In the genomic region with DNA sequence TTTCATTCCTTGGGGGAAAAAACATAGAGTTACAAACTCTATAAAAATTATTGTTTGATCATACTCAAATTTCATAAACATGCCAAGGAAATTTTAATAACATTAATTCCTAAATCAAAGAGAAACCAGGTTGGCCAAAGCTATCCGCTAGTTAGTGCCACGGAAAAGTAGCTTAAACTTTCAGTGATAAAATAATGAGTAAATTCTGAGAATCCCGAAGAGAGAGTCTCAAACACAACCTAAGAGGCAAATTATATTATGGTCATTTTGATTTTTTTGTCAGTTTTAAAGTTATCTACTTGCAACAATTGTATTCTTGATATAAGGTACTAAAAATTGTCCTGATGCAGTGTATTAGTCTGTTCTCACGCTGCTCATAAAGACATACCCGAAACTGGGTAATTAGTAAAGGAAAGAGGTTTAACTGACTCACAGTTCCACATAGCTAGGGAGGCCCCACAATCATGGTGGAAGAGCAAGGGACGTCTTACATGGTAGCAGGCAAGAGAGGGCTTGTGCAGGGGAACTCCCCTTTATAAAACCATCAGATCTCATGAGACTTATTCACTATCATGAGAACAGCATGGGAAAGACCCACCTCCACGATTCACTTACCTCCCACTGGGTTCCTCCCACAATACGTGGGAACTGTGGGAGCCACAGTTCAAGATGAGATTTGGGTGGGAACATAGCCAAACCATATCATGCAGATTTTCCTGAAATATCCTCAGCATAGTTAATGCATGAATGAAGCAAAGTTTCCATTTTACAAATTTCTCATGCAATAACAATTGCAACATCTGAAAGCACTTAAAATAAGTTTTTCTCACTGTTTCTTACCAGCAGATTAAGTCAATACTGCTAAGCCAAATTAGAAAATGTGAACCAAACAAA, we compare ENCODE assay signal across 13 cellular contexts.
DNase-seq lines count a peak whose midpoint lies in the region; ATAC-seq and TF ChIP-seq lines count a peak whose summit lies in the region.
"Had no signal": no experiment of that assay in that cellular context is flagged by ENCODE, and none has a peak within 500 bp of the region (broad histone marks: within the 10 kb centered on the region; RNA-seq: fewer than 3 reads in every experiment).

No MANE protein-coding gene starts in this region.

- no peak overlapping the region for H3K4me3 ChIP-seq in AG10803 (ENCODE audit: low read length)
- no peak overlapping the region for H3K4me3 ChIP-seq in choroid plexus epithelial cell (ENCODE audit: low read depth, low read length)

- DNase-seq in AG10803 (ENCODE audit: low read depth) (peak; percentile 75), choroid plexus epithelial cell (ENCODE audit: low read depth) (peak; percentile 65), NCI-H82 treated with DMSO at 0.1 percent for 48 hours (lab: John Stamatoyannopoulos, UW; ENCODE audit: unreplicated experiment) (no peak), SKM-1 treated with dmso at 0.1 percent for 144 hours (lab: John Stamatoyannopoulos, UW; ENCODE audit: unreplicated experiment) (no peak), SIG-M5 (lab: John Stamatoyannopoulos, UW) (no peak)
- DNase-seq: CD4-positive, alpha-beta memory T cell; midbrain; NCI-H187 had no signal

- ATAC-seq in GM19023 (IDR thresholded peaks at IDR 0.05; ENCODE audit: unreplicated experiment) (peak; percentile 68), HG03103 (IDR thresholded peaks at IDR 0.05; ENCODE audit: low read depth, unreplicated experiment) (peak; percentile 41), GM21737 (IDR thresholded peaks at IDR 0.05; ENCODE audit: unreplicated experiment) (no peak)
- ATAC-seq: HCT116, WTC11 had no signal

- TF ChIP-seq CTCF in AG10803 (conservative IDR thresholded peaks at IDR 0.05; ENCODE audit: low read length) = no peak
- no peak for TF ChIP-seq CTCF in choroid plexus epithelial cell (conservative IDR thresholded peaks at IDR 0.05; ENCODE audit: low read depth, low read length)

Comparison
In these comparisons a context has a peak if more than half of its experiments do, and no peak if none do; other contexts are left out.
1. DNase-seq: peak in AG10803 (single experiment) and choroid plexus epithelial cell (single experiment); none in NCI-H82 treated with DMSO at 0.1 percent for 48 hours (single experiment), SKM-1 treated with dmso at 0.1 percent for 144 hours (single experiment) and SIG-M5 (single experiment).